13 cellular contexts compared by ENCODE assay signal in the genomic region with DNA sequence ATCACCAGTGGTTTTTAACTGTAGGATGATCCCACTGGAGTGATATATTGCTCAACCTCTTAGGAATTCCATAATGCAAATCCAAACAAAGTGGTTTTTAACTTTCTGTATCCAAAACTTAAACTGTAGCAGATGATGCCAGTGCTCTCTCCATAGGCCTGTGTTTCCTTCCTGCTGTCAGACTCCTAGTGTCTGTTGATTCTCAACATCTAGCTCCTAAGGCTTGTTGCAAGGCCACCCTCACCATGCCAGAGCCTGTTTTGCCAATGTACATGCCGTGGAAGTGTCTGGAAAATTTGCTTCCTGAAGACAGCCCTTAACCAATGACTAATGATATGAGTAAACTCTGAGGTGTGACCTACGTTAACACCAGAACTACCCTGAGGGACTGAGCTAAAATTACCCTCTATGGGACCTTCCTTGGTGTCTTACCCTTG. TPM values are rescaled to one million over a fixed set of nuclear protein-coding genes. Genes with fewer than 3 reads are reported as not detected.
DNase-seq lines count a peak whose midpoint lies in the region; ATAC-seq, FAIRE-seq and TF ChIP-seq lines count a peak whose summit lies in the region.
"Had no signal": no experiment of that assay in that cellular context is flagged by ENCODE, and none has a peak within 500 bp of the region (broad histone marks: within the 10 kb centered on the region; RNA-seq: fewer than 3 reads in every experiment).

No MANE protein-coding gene starts in this region.

- H3K4me3 ChIP-seq in PC-9, result no peak overlapping the region
- H3K4me3 ChIP-seq in naive thymus-derived CD4-positive, alpha-beta T cell (ENCODE audit: low read length), result no peak overlapping the region
- no peak overlapping the region for H3K4me3 ChIP-seq in kidney (ENCODE audit: low read length in 2 of 2)
- H3K4me3 ChIP-seq: adrenal gland, upper lobe of right lung had no signal

- BruUV-seq in PC-9 (replicated peaks; lab: Mats Ljungman, UMichigan), result no TSS peak

- no peak overlapping the region for H3K9ac ChIP-seq in kidney (ENCODE audit: low read length in 2 of 2)

- H2AFZ ChIP-seq in PC-9, result no peak overlapping the region

- peaks cover 19% of the 10 kb centered on the region for H3K79me2 ChIP-seq in PC-9 (ENCODE audit: low read depth)

- DNase-seq in EL (peak; percentile 84), PC-9 (peak; percentile 15 to 71), epidermal melanocyte (ENCODE audit: insufficient read length, low spot score) (peak; percentile 22), non-pigmented ciliary epithelial cell (ENCODE audit: low read depth) (peak; percentile 17), NCI-H128 (lab: John Stamatoyannopoulos, UW; ENCODE audit: unreplicated experiment) (no peak), kidney (no peak)
- DNase-seq in naive thymus-derived CD4-positive, alpha-beta T cell, result no peak
- DNase-seq: NCI-H526; stimulated activated CD4-positive, alpha-beta T cell treated with anti-CD3 and anti-CD28 coated beads, Interleukin-15, amount 100 ng/mL, for 24 hours; upper lobe of right lung had no signal

- no peak for FAIRE-seq in kidney (lab: Jason Lieb, UNC)
- FAIRE-seq: islet of Langerhans had no signal

- peaks cover 20 to 50% (median 44%) of the 10 kb centered on the region in 5 donors for H3K36me3 Mint-ChIP-seq in naive thymus-derived CD4-positive, alpha-beta T cell

- H3K27ac Mint-ChIP-seq in naive thymus-derived CD4-positive, alpha-beta T cell, result peak overlapping the region in 2 of 9 donors; percentile 9 to 25

- TF ChIP-seq CTCF in PC-9 (conservative IDR thresholded peaks at IDR 0.05) (no peak), kidney (IDR thresholded peaks at IDR 0.05; ENCODE audit: borderline replicate concordance, extremely low read depth, insufficient read depth) (no peak)

- peak overlapping the region in 1 of 10 donors; percentile 11 for H3K4me3 Mint-ChIP-seq in naive thymus-derived CD4-positive, alpha-beta T cell

- H3K4me1 Mint-ChIP-seq in naive thymus-derived CD4-positive, alpha-beta T cell, result peaks cover 19 to 66% (median 51%) of the 10 kb centered on the region in 7 donors

- H3K27ac ChIP-seq in PC-9, result peak overlapping the region; percentile 54
- H3K27ac ChIP-seq in naive thymus-derived CD4-positive, alpha-beta T cell (ENCODE audit: low read depth, low read length), result no peak overlapping the region
- no peak overlapping the region for H3K27ac ChIP-seq in kidney (ENCODE audit: low read depth in 2 of 2, low read length in 2 of 2)
- H3K27ac ChIP-seq: adrenal gland, upper lobe of right lung had no signal

- POLR2A ChIA-PET in PC-9 (lab: Charles Lee; ENCODE audit: unreplicated experiment), result no interaction called here
- POLR2A ChIA-PET in naive thymus-derived CD4-positive, alpha-beta T cell (lab: Charles Lee), result interaction anchor here (0.7 kb wide), 1 partner anchor 31 kb away, joined by 3 read pairs; no protein-coding TSS in a partner anchor

- H3K9me2 ChIP-seq in PC-9 (ENCODE audit: insufficient read depth), result no peaks in the 10 kb centered on the region

- H3K4me1 ChIP-seq in PC-9 (replicated peaks; ENCODE audit: insufficient read depth) (peaks cover 19% of the 10 kb centered on the region), kidney (ENCODE audit: control insufficient read depth in 1 of 2, insufficient read depth in 1 of 2, low read depth in 1 of 2, low read length in 2 of 2) (peaks cover 0 to 6% of the 10 kb centered on the region in 2 donors)
- no peaks in the 10 kb centered on the region for H3K4me1 ChIP-seq in naive thymus-derived CD4-positive, alpha-beta T cell (ENCODE audit: control insufficient read depth in 2 of 2, insufficient read depth in 2 of 2, low read length in 2 of 2)
- H3K4me1 ChIP-seq: upper lobe of right lung had no signal

- H3K4me2 ChIP-seq in PC-9, result peak overlapping the region; percentile 23; the same call in 1 of the 2 replicates

- intact Hi-C loops in PC-9 (cut with micrococcal nuclease; ENCODE audit: unreplicated experiment) (no loop called here), kidney (cut with DNase I) (no loop called here)
- intact Hi-C loops in naive thymus-derived CD4-positive, alpha-beta T cell (cut with micrococcal nuclease), result loop anchor here in 1 of 2 donors (1.0 to 5.0 kb wide), 2 partner anchors 8 to 34 kb away; no protein-coding TSS in a partner anchor

- CTCF ChIA-PET in PC-9 (lab: Charles Lee), result no interaction called here
- CTCF ChIA-PET in naive thymus-derived CD4-positive, alpha-beta T cell (lab: Charles Lee), result interaction anchor here (0.6 to 0.7 kb wide), 2 partner anchors 11 to 21 kb away, joined by 3 read pairs; no protein-coding TSS in a partner anchor

- H3K9me3 ChIP-seq in PC-9 (ENCODE audit: insufficient read depth, low read depth), result 0 out of 2 replicates have a peak, but pooled peaks cover 7% of the 10 kb centered on the region
- no peaks in the 10 kb centered on the region for H3K9me3 ChIP-seq in naive thymus-derived CD4-positive, alpha-beta T cell (ENCODE audit: control insufficient read depth in 2 of 3, low read length in 3 of 3)
- H3K9me3 ChIP-seq in kidney (ENCODE audit: control insufficient read depth in 1 of 2, low read length in 2 of 2), result no peaks in the 10 kb centered on the region
- H3K9me3 ChIP-seq: adrenal gland, upper lobe of right lung had no signal

- peaks cover 17% of the 10 kb centered on the region; the same call in 1 of the 2 replicates for H3F3A ChIP-seq in PC-9 (ENCODE audit: insufficient read depth, low read depth)

- no peaks in the 10 kb centered on the region for H3K27me3 ChIP-seq in PC-9 (ENCODE audit: insufficient read depth, low read depth)
- no peaks in the 10 kb centered on the region for H3K27me3 ChIP-seq in naive thymus-derived CD4-positive, alpha-beta T cell (ENCODE audit: control insufficient read depth in 2 of 2, insufficient read depth in 2 of 2, low read length in 2 of 2)
- H3K27me3 ChIP-seq: adrenal gland, upper lobe of right lung had no signal

- H4K20me1 ChIP-seq in PC-9 (ENCODE audit: insufficient read depth), result no peaks in the 10 kb centered on the region; the same call in 1 of the 2 replicates

- peaks cover 0 to 5% (median 0%) of the 10 kb centered on the region in 11 donors for H3K9me3 Mint-ChIP-seq in naive thymus-derived CD4-positive, alpha-beta T cell

- no peak for ATAC-seq in naive thymus-derived CD4-positive, alpha-beta T cell
- no peak for ATAC-seq in HG02642 (IDR thresholded peaks at IDR 0.05; ENCODE audit: poor library complexity, unreplicated experiment)
- ATAC-seq: upper lobe of right lung had no signal

- H3K36me3 ChIP-seq in PC-9 (ENCODE audit: low read depth) (peaks cover 22% of the 10 kb centered on the region; the same call in 1 of the 2 replicates), kidney (ENCODE audit: control insufficient read depth in 1 of 2, insufficient read depth in 2 of 2, low read length in 2 of 2) (no peaks in the 10 kb centered on the region)
- H3K36me3 ChIP-seq in naive thymus-derived CD4-positive, alpha-beta T cell (ENCODE audit: control insufficient read depth in 2 of 3, insufficient read depth in 3 of 3, low read length in 3 of 3), result peaks cover 0 to 15% (median 0%) of the 10 kb centered on the region in 3 experiments
- H3K36me3 ChIP-seq: adrenal gland, upper lobe of right lung had no signal

- H3K27me3 Mint-ChIP-seq in naive thymus-derived CD4-positive, alpha-beta T cell, result no peaks in the 10 kb centered on the region

RNA-seq across cellular contexts. Expression of a gene that starts 39.3 kb away (rescaled TPM):
- 44.7 and 54.2 TPM in 2 replicates for total RNA-seq in PC-9 (2021)
- total RNA-seq in naive thymus-derived CD4-positive, alpha-beta T cell, result 10 to 100 TPM; 51.4 to 60.1 (median 55.6) TPM
- polyA plus RNA-seq in naive thymus-derived CD4-positive, alpha-beta T cell, result 10 to 100 TPM; 47.9 to 54.5 TPM
- 43.0 TPM for total RNA-seq in kidney
- 16.0 TPM for polyA plus RNA-seq in kidney (ENCODE audit: insufficient read depth, low read depth, low replicate concordance)

Comparison
In these comparisons a context has a peak if more than half of its experiments do, and no peak if none do; other contexts are left out.
1. DNase-seq: peak in EL (single experiment), PC-9 (2 of 2), epidermal melanocyte (single experiment) and non-pigmented ciliary epithelial cell (single experiment); none in NCI-H128 (single experiment), naive thymus-derived CD4-positive, alpha-beta T cell (0 of 9) and kidney (single experiment).